In genomic region chr15:78979456-78980320, GRCh38 we compare ENCODE assay signal across 1 cellular context.
A peak's percentile ranks its signal among the peaks of the same experiment; 100 is the strongest.
TF ChIP-seq lines count a peak whose summit lies in the region.

No MANE protein-coding gene starts in this region.

TF ChIP-seq in HEK293, 187 proteins besides CTCF, POLR2A, EP300 and RAD21 (continued from another document):
- TF ChIP-seq PRDM2 (tag by site-specific recombination; IDR thresholded peaks at IDR 0.05; ENCODE audit: borderline replicate concordance) (no peak), MYNN (tag by site-specific recombination; IDR thresholded peaks at IDR 0.05; ENCODE audit: borderline replicate concordance) (no peak), ZNF133 (tag by site-specific recombination; IDR thresholded peaks at IDR 0.05) (no peak), ZNF514 (tag by site-specific recombination; IDR thresholded peaks at IDR 0.05) (no peak), ZSCAN4 (tag by site-specific recombination; IDR thresholded peaks at IDR 0.05) (0 out of 2 replicates have a peak, but pooled peaks have one; percentile 37), BCL11A (tag by site-specific recombination; IDR thresholded peaks at IDR 0.05; ENCODE audit: low read depth) (no peak), ZNF660 (tag by site-specific recombination; IDR thresholded peaks at IDR 0.05) (0 out of 2 replicates have a peak, but pooled peaks have one; percentile 28), SP2 (tag by site-specific recombination; IDR thresholded peaks at IDR 0.05) (no peak), ZNF580 (tag by site-specific recombination; IDR thresholded peaks at IDR 0.05) (no peak), ZNF280C (tag by site-specific recombination; IDR thresholded peaks at IDR 0.05) (no peak), ZNF521 (tag by site-specific recombination; IDR thresholded peaks at IDR 0.05) (no peak), ZBTB21 (tag by site-specific recombination; IDR thresholded peaks at IDR 0.05) (no peak), ZNF654 (tag by site-specific recombination; IDR thresholded peaks at IDR 0.05; ENCODE audit: low read depth) (peak; percentile 51; the same call in 1 of the 2 replicates), SCRT2 (tag by site-specific recombination; IDR thresholded peaks at IDR 0.05) (0 out of 2 replicates have a peak, but pooled peaks have one; percentile 11), KLF8 (tag by site-specific recombination; IDR thresholded peaks at IDR 0.05) (no peak), EGR2 (tag by site-specific recombination; IDR thresholded peaks at IDR 0.05; ENCODE audit: low read depth) (no peak), IKZF3 (tag by site-specific recombination; IDR thresholded peaks at IDR 0.05) (peak; percentile 86), ZXDB (tag by site-specific recombination; IDR thresholded peaks at IDR 0.05) (peak; percentile 20; the same call in 1 of the 2 replicates), ZNF48 (tag by site-specific recombination; IDR thresholded peaks at IDR 0.05) (no peak), ZBTB48 (tag by site-specific recombination; IDR thresholded peaks at IDR 0.05) (no peak)
TF ChIP-seq in HEK293: peak in this region for 12.
